In the genomic region with DNA sequence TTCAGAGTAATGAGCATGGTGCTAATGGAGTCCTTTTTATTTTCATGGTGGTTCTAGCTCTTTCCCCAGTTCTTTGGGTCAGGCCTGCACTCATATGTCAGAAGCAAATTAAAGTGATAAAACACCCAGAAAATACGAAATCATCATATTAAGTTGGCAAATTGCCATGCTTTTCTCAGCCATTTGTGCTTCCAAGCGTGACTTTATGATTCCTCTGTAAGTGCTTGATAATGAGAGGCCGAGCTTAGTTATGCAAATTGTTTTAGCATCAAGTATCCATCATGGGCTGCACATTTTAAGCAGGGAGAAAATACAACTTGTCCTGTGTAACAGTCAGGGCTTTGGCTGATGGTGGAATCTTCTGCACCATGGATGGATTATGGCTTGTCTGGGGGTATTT, we compare ENCODE assay signal across 32 cellular contexts. TPM values are rescaled to one million over a fixed set of nuclear protein-coding genes. Genes with fewer than 3 reads are reported as not detected.
"Had no signal": no experiment of that assay in that cellular context is flagged by ENCODE, and none has a peak within 500 bp of the region (broad histone marks: within the 10 kb centered on the region; RNA-seq: fewer than 3 reads in every experiment).

No MANE protein-coding gene starts in this region.

- H3K27ac ChIP-seq: brain microvascular endothelial cell, gastrocnemius medialis, left ventricle myocardium inferior, right atrium auricular region, stomach, thyroid gland, upper lobe of left lung, vagina had no signal

- ATAC-seq: effector memory CD8-positive, alpha-beta T cell; gastrocnemius medialis; mucosa of descending colon; natural killer cell treated with Interleukin-12 subunit alpha and Interleukin-12 subunit beta and Interleukin-15 and Interleukin-18, amount 100 ng/mL, for 72 hours; stimulated activated naive B cell treated with anti-CD40 and anti-IgM and Interleukin-4, amounts not matched to agents 10 μg/mL and 1 μg/mL and 100 μg/mL, for 72 hours; WTC11 had no signal

- H3K27me3 ChIP-seq: brain microvascular endothelial cell, gastrocnemius medialis, right atrium auricular region, stomach, thyroid gland, upper lobe of left lung, vagina had no signal

- H3K36me3 ChIP-seq: brain microvascular endothelial cell, gastrocnemius medialis, left ventricle myocardium inferior, right atrium auricular region, stomach, thyroid gland, upper lobe of left lung, vagina had no signal

- H3K4me1 ChIP-seq: gastrocnemius medialis, right atrium auricular region, stomach, thyroid gland, upper lobe of left lung, vagina had no signal

- FAIRE-seq: astrocyte had no signal

- DNase-seq: activated CD4-positive, alpha-beta memory T cell treated with anti-CD3 and anti-CD28 coated beads, Interleukin-2, amount 10 ng/mL, durations not matched to agents 7 days and 5 days; activated CD4-positive, alpha-beta T cell treated with anti-CD3 and anti-CD28 coated beads for 1 hour; activated CD4-positive, alpha-beta T cell treated with anti-CD3 and anti-CD28 coated beads, Interleukin-2, amount 10 ng/mL, durations not matched to agents 7 days and 5 days; activated CD8-positive, alpha-beta memory T cell treated with anti-CD3 and anti-CD28 coated beads, Interleukin-2, amount 50 U/mL, for 48 hours; activated gamma-delta T cell; activated naive CD4-positive, alpha-beta T cell treated with anti-CD3 and anti-CD28 coated beads, Interleukin-2, amount 10 ng/mL, durations not matched to agents 7 days and 5 days; activated naive CD8-positive, alpha-beta T cell treated with anti-CD3 and anti-CD28 coated beads, Interleukin-2, amount 10 ng/mL, durations not matched to agents 7 days and 5 days; activated T-cell treated with anti-CD3 and anti-CD28 coated beads, Interleukin-2, amount 50 U/mL, for 24 hours; brain microvascular endothelial cell; cortex of kidney; effector memory CD8-positive, alpha-beta T cell; erythroblast; gastrocnemius medialis; glutamatergic neuron; islet precursor cell; left ventricle myocardium inferior; mucosa of descending colon; stimulated activated CD4-positive, alpha-beta T cell treated with anti-CD3 and anti-CD28 coated beads, Interleukin-1b, Interleukin-23, amount 100 ng/mL, for 48 hours; stimulated activated CD4-positive, alpha-beta T cell treated with anti-CD3 and anti-CD28 coated beads, Interleukin-4, amount 100 ng/mL, for 4 hours; stimulated activated CD8-positive, alpha-beta memory T cell treated with anti-CD3 and anti-CD28 coated beads, Interleukin-4, amount 100 ng/mL, for 48 hours; stimulated activated naive B cell treated with anti-CD40 and anti-IgM and Interleukin-4, amounts not matched to agents 10 μg/mL and 1 μg/mL and 100 μg/mL, for 72 hours; stomach; thyroid gland; upper lobe of left lung had no signal

- H3K4me2 ChIP-seq: smooth muscle cell had no signal

- H3K4me3 ChIP-seq: gastrocnemius medialis, left ventricle myocardium inferior, mucosa of descending colon, right atrium auricular region, smooth muscle cell, stomach, thyroid gland, upper lobe of left lung, vagina had no signal

- H3K9me3 ChIP-seq: gastrocnemius medialis, left ventricle myocardium inferior, mucosa of descending colon, right atrium auricular region, thyroid gland, upper lobe of left lung, vagina had no signal

RNA-seq across cellular contexts. Expression of gene MTUS2, which starts 45.2 kb away (rescaled TPM):
- total RNA-seq: activated CD4-positive, alpha-beta memory T cell treated with anti-CD3 and anti-CD28 coated beads, Interleukin-2, amount 10 ng/mL, durations not matched to agents 7 days and 5 days; activated CD4-positive, alpha-beta T cell treated with anti-CD3 and anti-CD28 coated beads, Interleukin-2, amount 10 ng/mL, durations not matched to agents 7 days and 5 days; activated naive CD8-positive, alpha-beta T cell treated with anti-CD3 and anti-CD28 coated beads, Interleukin-2, amount 10 ng/mL, durations not matched to agents 7 days and 5 days; lung microvascular endothelial cell; mesenteric fat pad; natural killer cell treated with Interleukin-12 subunit alpha and Interleukin-12 subunit beta and Interleukin-15 and Interleukin-18, amount 100 ng/mL, for 72 hours had no signal
